ENCODE assay signal across 19 cellular contexts in genomic region chr13:44412341-44412935, GRCh38.
"Had no signal": no experiment of that assay in that cellular context is flagged by ENCODE, and none has a peak within 500 bp of the region (broad histone marks: within the 10 kb centered on the region; RNA-seq: fewer than 3 reads in every experiment).

No MANE protein-coding gene starts in this region.

- H3K4me3 Mint-ChIP-seq: activated naive CD8-positive, alpha-beta T cell treated with anti-CD3 and anti-CD28 coated beads, Interleukin-2, amount 10 ng/mL, durations not matched to agents 7 days and 5 days; dendritic cell treated with granulocyte-macrophage colony-stimulating factor and Interleukin-4, amounts not matched to agents 40 ng/mL and 50 ng/mL, for 4 days; effector memory CD8-positive, alpha-beta T cell; stimulated activated naive CD8-positive, alpha-beta T cell treated with anti-CD3 and anti-CD28 coated beads, Interleukin-15, Interleukin-2, amounts not matched to agents 100 ng/mL and 50 ng/mL, for 24 hours; T-helper 1 cell treated with Interleukin-12 subunit alpha and Interleukin-12 subunit beta and Interleukin-4 antibody, amounts not matched to agents 30 μg/mL and 1 μg/mL, for 36 hours had no signal

- ATAC-seq: effector memory CD8-positive, alpha-beta T cell; gastroesophageal sphincter; SK-N-SH treated with all-trans-retinoic acid at 6 μM for 48 hours had no signal

- H3K4me1 ChIP-seq: gastroesophageal sphincter, suprapubic skin had no signal

- H3K9me3 ChIP-seq: gastroesophageal sphincter, suprapubic skin had no signal

- H3K4me3 ChIP-seq: gastroesophageal sphincter, skin epidermis, suprapubic skin had no signal

- H3K36me3 Mint-ChIP-seq: activated naive CD8-positive, alpha-beta T cell treated with anti-CD3 and anti-CD28 coated beads, Interleukin-2, amount 10 ng/mL, durations not matched to agents 7 days and 5 days had no signal

- H3K27ac ChIP-seq: brain microvascular endothelial cell, gastroesophageal sphincter, skin epidermis, suprapubic skin had no signal

- H3K27me3 ChIP-seq: brain microvascular endothelial cell, gastroesophageal sphincter, suprapubic skin had no signal

- DNase-seq: activated CD4-positive, alpha-beta T cell treated with anti-CD3 and anti-CD28 coated beads, Interleukin-2, amount 50 U/mL, for 1 hour; activated CD8-positive, alpha-beta memory T cell treated with anti-CD3 and anti-CD28 coated beads for 24 hours; activated gamma-delta T cell treated with Interleukin-2 at 50 U/mL for 16 hours; activated naive CD8-positive, alpha-beta T cell treated with anti-CD3 and anti-CD28 coated beads, Interleukin-2, amount 10 ng/mL, durations not matched to agents 7 days and 5 days; anterior cingulate cortex; effector memory CD8-positive, alpha-beta T cell; kidney; midbrain; stimulated activated CD4-positive, alpha-beta T cell treated with anti-CD3 and anti-CD28 coated beads, Interleukin-4, amount 100 ng/mL, for 4 hours; stimulated activated CD8-positive, alpha-beta memory T cell treated with anti-CD3 and anti-CD28 coated beads, Interleukin-4, amount 100 ng/mL, for 48 hours; trophoblast cell had no signal

- H3K9me3 Mint-ChIP-seq: activated naive CD8-positive, alpha-beta T cell treated with anti-CD3 and anti-CD28 coated beads, Interleukin-2, amount 10 ng/mL, durations not matched to agents 7 days and 5 days; effector memory CD8-positive, alpha-beta T cell; stimulated activated naive CD8-positive, alpha-beta T cell treated with anti-CD3 and anti-CD28 coated beads, Interleukin-15, Interleukin-2, amounts not matched to agents 100 ng/mL and 50 ng/mL, for 24 hours; T-helper 1 cell treated with Interleukin-12 subunit alpha and Interleukin-12 subunit beta and Interleukin-4 antibody, amounts not matched to agents 30 μg/mL and 1 μg/mL, for 36 hours had no signal

- H3K27ac Mint-ChIP-seq: activated naive CD8-positive, alpha-beta T cell treated with anti-CD3 and anti-CD28 coated beads, Interleukin-2, amount 10 ng/mL, durations not matched to agents 7 days and 5 days; dendritic cell treated with granulocyte-macrophage colony-stimulating factor and Interleukin-4, amounts not matched to agents 40 ng/mL and 50 ng/mL, for 4 days; effector memory CD8-positive, alpha-beta T cell; stimulated activated naive CD8-positive, alpha-beta T cell treated with anti-CD3 and anti-CD28 coated beads, Interleukin-15, Interleukin-2, amounts not matched to agents 100 ng/mL and 50 ng/mL, for 24 hours; T-helper 1 cell treated with Interleukin-12 subunit alpha and Interleukin-12 subunit beta and Interleukin-4 antibody, amounts not matched to agents 30 μg/mL and 1 μg/mL, for 36 hours had no signal

- H3K36me3 ChIP-seq: brain microvascular endothelial cell, gastroesophageal sphincter, suprapubic skin had no signal
